In the genomic region with DNA sequence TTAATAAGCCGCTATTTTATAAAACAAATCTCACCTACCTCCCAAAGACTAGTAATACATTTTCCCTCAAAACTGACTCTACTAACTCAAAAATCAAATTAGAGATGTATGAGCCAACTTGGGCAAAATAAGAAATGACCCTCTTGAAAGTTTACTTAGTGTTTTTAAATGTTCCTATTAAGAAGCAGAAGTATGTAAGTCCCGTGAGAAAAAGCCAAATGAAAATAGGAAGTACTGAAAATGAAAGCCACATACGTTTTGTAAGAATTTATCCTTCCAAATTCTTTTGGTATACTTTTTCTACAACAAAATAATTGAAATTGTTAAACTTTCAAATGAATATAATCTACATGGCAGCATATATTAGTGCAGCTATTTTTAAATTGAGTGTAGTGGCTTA, we compare ENCODE assay signal across 13 cellular contexts.
A peak's percentile ranks its signal among the peaks of the same experiment; 100 is the strongest.
DNase-seq lines count a peak whose midpoint lies in the region; ATAC-seq and TF ChIP-seq lines count a peak whose summit lies in the region.
"Had no signal": no experiment of that assay in that cellular context is flagged by ENCODE, and none has a peak within 500 bp of the region (broad histone marks: within the 10 kb centered on the region; RNA-seq: fewer than 3 reads in every experiment).

No MANE protein-coding gene starts in this region.

- H3K27ac ChIP-seq in esophagus muscularis mucosa (replicated peaks in 1 of 4) (no peak overlapping the region), RWPE1 (no peak overlapping the region)
- H3K27ac ChIP-seq: dorsolateral prefrontal cortex had no signal

- H3K4me1 ChIP-seq in esophagus muscularis mucosa, result peaks cover 5 to 17% (median 11%) of the 10 kb centered on the region in 4 donors
- H3K4me1 ChIP-seq: right lobe of liver had no signal

- H3K4me1 Mint-ChIP-seq in osteocyte (ENCODE audit: unreplicated experiment), result peaks cover 29% of the 10 kb centered on the region

- ATAC-seq in activated naive CD4-positive, alpha-beta T cell treated with anti-CD3 and anti-CD28 coated beads, Interleukin-2, amount 50 U/mL, for 72 hours, result no peak
- ATAC-seq: heart left ventricle, right lobe of liver had no signal

- H3K36me3 Mint-ChIP-seq in activated naive CD4-positive, alpha-beta T cell treated with anti-CD3 and anti-CD28 coated beads, Interleukin-2, amount 50 U/mL, for 72 hours, result no peaks in the 10 kb centered on the region
- H3K36me3 Mint-ChIP-seq in osteocyte (ENCODE audit: unreplicated experiment), result no peaks in the 10 kb centered on the region
- H3K36me3 Mint-ChIP-seq: mesothelial cell of epicardium had no signal

- H3K4me3 Mint-ChIP-seq in osteocyte (ENCODE audit: unreplicated experiment), result no peak overlapping the region
- H3K4me3 Mint-ChIP-seq: mesothelial cell of epicardium had no signal

- peaks cover 2% of the 10 kb centered on the region for H3K27me3 Mint-ChIP-seq in osteocyte (ENCODE audit: unreplicated experiment)

- intact Hi-C loops in esophagus muscularis mucosa (cut with DNase I), result no loop called here

- CTCF ChIA-PET in RWPE1 (lab: Yijun Ruan, JAX), result interaction anchor here (0.6 kb wide), 1 partner anchor 398 kb away, joined by 3 read pairs; no protein-coding TSS in a partner anchor

- DNase-seq in GM12865 (ENCODE audit: low read depth) (peak; percentile 66), NAMALWA (ENCODE audit: low spot score) (peak; percentile 73), osteocyte (ENCODE audit: extremely low spot score, unreplicated experiment) (no peak), cortex of kidney (lab: John Stamatoyannopoulos, UW) (no peak), esophagus muscularis mucosa (ENCODE audit: extremely low spot score) (no peak), RWPE1 (ENCODE audit: low spot score) (no peak)
- DNase-seq in activated naive CD4-positive, alpha-beta T cell treated with anti-CD3 and anti-CD28 coated beads, Interleukin-2, amount 50 U/mL, for 72 hours (ENCODE audit: low spot score in 2 of 2), result no peak
- DNase-seq: activated gamma-delta T cell treated with Interleukin-2 at 50 U/mL for 16 hours, dorsolateral prefrontal cortex, heart left ventricle, NCI-H69, right lobe of liver had no signal

- no peaks in the 10 kb centered on the region for H3K9me3 ChIP-seq in esophagus muscularis mucosa
- H3K9me3 ChIP-seq: heart left ventricle, right lobe of liver had no signal

- H3K9me3 Mint-ChIP-seq in activated naive CD4-positive, alpha-beta T cell treated with anti-CD3 and anti-CD28 coated beads, Interleukin-2, amount 50 U/mL, for 72 hours, result no peaks in the 10 kb centered on the region
- no peaks in the 10 kb centered on the region for H3K9me3 Mint-ChIP-seq in osteocyte (ENCODE audit: unreplicated experiment)
- H3K9me3 Mint-ChIP-seq: mesothelial cell of epicardium had no signal

- peak overlapping the region; percentile 92 to 96 for H3K27ac Mint-ChIP-seq in activated naive CD4-positive, alpha-beta T cell treated with anti-CD3 and anti-CD28 coated beads, Interleukin-2, amount 50 U/mL, for 72 hours
- peak overlapping the region; percentile 21 for H3K27ac Mint-ChIP-seq in osteocyte (ENCODE audit: unreplicated experiment)
- H3K27ac Mint-ChIP-seq: mesothelial cell of epicardium had no signal

- WGBS in esophagus muscularis mucosa, result 70% methylated on average over 3 of the region's 3 CpGs

- TF ChIP-seq CTCF in GM12865 (IDR thresholded peaks at IDR 0.05; ENCODE audit: insufficient read depth, low read depth, low read length, missing control alignments) (no peak), osteocyte (IDR thresholded peaks at IDR 0.05) (no peak), esophagus muscularis mucosa (IDR thresholded peaks at IDR 0.05) (no peak), RWPE1 (conservative IDR thresholded peaks at IDR 0.05; ENCODE audit: low read depth) (no peak)

- H3K27me3 ChIP-seq in esophagus muscularis mucosa, result no peaks in the 10 kb centered on the region
- H3K27me3 ChIP-seq: dorsolateral prefrontal cortex, heart left ventricle, right lobe of liver had no signal

- no peaks in the 10 kb centered on the region for H3K36me3 ChIP-seq in esophagus muscularis mucosa
- H3K36me3 ChIP-seq: heart left ventricle, right lobe of liver had no signal

- no peak for TF ChIP-seq EP300 in esophagus muscularis mucosa (IDR thresholded peaks at IDR 0.05)

- H3K4me3 ChIP-seq in GM12865 (ENCODE audit: low read depth, low read length) (peak overlapping the region; percentile 56), esophagus muscularis mucosa (no peak overlapping the region)
- H3K4me3 ChIP-seq: dorsolateral prefrontal cortex, right lobe of liver had no signal

- TF ChIP-seq POLR2A in esophagus muscularis mucosa (IDR thresholded peaks at IDR 0.05; ENCODE audit: low read depth), result no peak

- POLR2A ChIA-PET in RWPE1 (lab: Yijun Ruan, JAX; ENCODE audit: low non-redundant PET), result no interaction called here

Comparison
In these comparisons a context has a peak if more than half of its experiments do, and no peak if none do; other contexts are left out.
1. DNase-seq: peak in GM12865 (single experiment) and NAMALWA (single experiment); none in activated naive CD4-positive, alpha-beta T cell treated with anti-CD3 and anti-CD28 coated beads, Interleukin-2, amount 50 U/mL, for 72 hours (0 of 2), osteocyte (single experiment), cortex of kidney (single experiment), esophagus muscularis mucosa (single experiment) and RWPE1 (single experiment).